1 cellular context compared by ENCODE assay signal in the genomic region with DNA sequence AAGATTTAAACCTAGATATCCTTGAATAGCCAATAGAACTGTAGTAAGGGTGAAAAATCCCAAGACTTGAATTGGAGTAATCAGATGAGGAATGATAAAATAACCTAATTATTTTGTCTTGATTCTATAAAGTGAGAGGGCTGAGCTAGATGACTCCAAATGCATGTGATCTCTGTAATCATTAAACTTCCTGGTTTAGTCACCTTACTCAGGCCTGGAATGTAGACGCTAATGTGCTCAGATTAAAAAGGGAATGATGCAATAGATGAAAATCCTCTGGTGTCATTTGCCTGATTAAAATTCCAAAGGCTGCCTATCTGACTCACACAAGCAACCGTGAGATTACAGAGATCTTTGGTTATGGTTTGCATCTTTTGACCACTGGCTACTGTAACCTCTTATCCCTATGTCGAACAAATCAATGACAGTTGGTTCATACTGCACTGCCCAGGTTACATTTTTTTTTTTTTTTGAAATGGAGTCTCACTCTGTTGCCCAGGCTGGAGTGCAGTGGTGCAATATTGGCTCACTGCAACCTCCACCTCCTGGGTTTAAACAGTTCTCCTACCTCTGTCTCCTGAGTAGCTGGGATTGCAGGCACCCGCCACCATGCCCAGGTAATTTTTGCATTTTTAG.
A peak's percentile ranks its signal among the peaks of the same experiment; 100 is the strongest.
TF ChIP-seq lines count a peak whose summit lies in the region.

No MANE protein-coding gene starts in this region.

TF ChIP-seq in K562, 482 proteins besides CTCF, POLR2A, EP300 and RAD21 (continued from another document and continues in another):
- TF ChIP-seq ZBTB11 (CRISPR knock-in tag; IDR thresholded peaks at IDR 0.05), result no peak; a peak in 1 of 6 replicates
- TF ChIP-seq, protein P1, sequence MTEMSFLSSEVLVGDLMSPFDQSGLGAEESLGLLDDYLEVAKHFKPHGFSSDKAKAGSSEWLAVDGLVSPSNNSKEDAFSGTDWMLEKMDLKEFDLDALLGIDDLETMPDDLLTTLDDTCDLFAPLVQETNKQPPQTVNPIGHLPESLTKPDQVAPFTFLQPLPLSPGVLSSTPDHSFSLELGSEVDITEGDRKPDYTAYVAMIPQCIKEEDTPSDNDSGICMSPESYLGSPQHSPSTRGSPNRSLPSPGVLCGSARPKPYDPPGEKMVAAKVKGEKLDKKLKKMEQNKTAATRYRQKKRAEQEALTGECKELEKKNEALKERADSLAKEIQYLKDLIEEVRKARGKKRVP (CRISPR knock-in tag; IDR thresholded peaks at IDR 0.05), result peak; percentile 99
- TF ChIP-seq BDP1 (IDR thresholded peaks at IDR 0.05; ENCODE audit: insufficient read depth, insufficient read length), result no peak
- peak; percentile 58; the same call in 1 of the 2 replicates for TF ChIP-seq ZNF644 (tag; IDR thresholded peaks at IDR 0.05; ENCODE audit: low read depth)
- TF ChIP-seq TBP (optimal IDR thresholded peaks at IDR 0.05; ENCODE audit: low read depth, low read length), result no peak
- TF ChIP-seq ZNF134 (CRISPR knock-in tag; conservative IDR thresholded peaks at IDR 0.05), result no peak
- TF ChIP-seq TBL1XR1 (IDR thresholded peaks at IDR 0.05; ENCODE audit: low read length in 2 of 2), result peak in 1 of 2 experiments; percentile 56; a peak in 1 of 4 replicates
- peak; percentile 70; the same call in 1 of the 2 replicates for TF ChIP-seq TOE1 (IDR thresholded peaks at IDR 0.05; ENCODE audit: borderline replicate concordance)
- no peak for TF ChIP-seq TOE1 (CRISPR knock-in tag; IDR thresholded peaks at IDR 0.05; ENCODE audit: borderline replicate concordance, low read depth)
- no peak for TF ChIP-seq ILF3 (IDR thresholded peaks at IDR 0.05; ENCODE audit: borderline replicate concordance)
- TF ChIP-seq ZNF280B (CRISPR knock-in tag; IDR thresholded peaks at IDR 0.05), result no peak
- TF ChIP-seq PHTF2 (CRISPR knock-in tag; IDR thresholded peaks at IDR 0.05), result no peak
- TF ChIP-seq DMBX1 (CRISPR knock-in tag; IDR thresholded peaks at IDR 0.05; ENCODE audit: borderline replicate concordance), result peak; percentile 81; the same call in 1 of the 2 replicates
- TF ChIP-seq CREM (IDR thresholded peaks at IDR 0.05; ENCODE audit: low read depth), result peak; percentile 39; the same call in 1 of the 2 replicates
- TF ChIP-seq ZC3H11A (IDR thresholded peaks at IDR 0.05; ENCODE audit: low read depth, low read length), result no peak
- TF ChIP-seq ZNF511 (CRISPR knock-in tag; IDR thresholded peaks at IDR 0.05), result no peak
- TF ChIP-seq, protein P2, sequence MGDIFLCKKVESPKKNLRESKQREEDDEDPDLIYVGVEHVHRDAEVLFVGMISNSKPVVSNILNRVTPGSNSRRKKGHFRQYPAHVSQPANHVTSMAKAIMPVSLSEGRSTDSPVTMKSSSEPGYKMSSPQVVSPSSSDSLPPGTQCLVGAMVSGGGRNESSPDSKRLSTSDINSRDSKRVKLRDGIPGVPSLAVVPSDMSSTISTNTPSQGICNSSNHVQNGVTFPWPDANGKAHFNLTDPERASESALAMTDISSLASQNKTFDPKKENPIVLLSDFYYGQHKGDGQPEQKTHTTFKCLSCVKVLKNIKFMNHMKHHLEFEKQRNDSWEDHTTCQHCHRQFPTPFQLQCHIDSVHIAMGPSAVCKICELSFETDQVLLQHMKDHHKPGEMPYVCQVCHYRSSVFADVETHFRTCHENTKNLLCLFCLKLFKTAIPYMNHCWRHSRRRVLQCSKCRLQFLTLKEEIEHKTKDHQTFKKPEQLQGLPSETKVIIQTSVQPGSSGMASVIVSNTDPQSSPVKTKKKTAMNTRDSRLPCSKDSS (IDR thresholded peaks at IDR 0.05; ENCODE audit: low read depth, partially characterized antibody), result no peak
- TF ChIP-seq TAF9B (IDR thresholded peaks at IDR 0.05; ENCODE audit: partially characterized antibody), result no peak
- no peak for TF ChIP-seq HDGF (IDR thresholded peaks at IDR 0.05)
- no peak for TF ChIP-seq CHD2 (IDR thresholded peaks at IDR 0.05; ENCODE audit: low read depth, low read length)
- TF ChIP-seq, protein P3, sequence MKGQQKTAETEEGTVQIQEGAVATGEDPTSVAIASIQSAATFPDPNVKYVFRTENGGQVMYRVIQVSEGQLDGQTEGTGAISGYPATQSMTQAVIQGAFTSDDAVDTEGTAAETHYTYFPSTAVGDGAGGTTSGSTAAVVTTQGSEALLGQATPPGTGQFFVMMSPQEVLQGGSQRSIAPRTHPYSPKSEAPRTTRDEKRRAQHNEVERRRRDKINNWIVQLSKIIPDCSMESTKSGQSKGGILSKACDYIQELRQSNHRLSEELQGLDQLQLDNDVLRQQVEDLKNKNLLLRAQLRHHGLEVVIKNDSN (CRISPR knock-in tag; IDR thresholded peaks at IDR 0.05), result no peak
- no peak for TF ChIP-seq UBTF (IDR thresholded peaks at IDR 0.05; ENCODE audit: borderline replicate concordance in 1 of 2, low read depth in 2 of 2, low read length in 2 of 2)
- TF ChIP-seq RBM34 (IDR thresholded peaks at IDR 0.05; ENCODE audit: borderline replicate concordance, insufficient read depth, low read length), result no peak
- no peak for TF ChIP-seq ZFP91 (CRISPR knock-in tag; IDR thresholded peaks at IDR 0.05)
- TF ChIP-seq, protein P4, sequence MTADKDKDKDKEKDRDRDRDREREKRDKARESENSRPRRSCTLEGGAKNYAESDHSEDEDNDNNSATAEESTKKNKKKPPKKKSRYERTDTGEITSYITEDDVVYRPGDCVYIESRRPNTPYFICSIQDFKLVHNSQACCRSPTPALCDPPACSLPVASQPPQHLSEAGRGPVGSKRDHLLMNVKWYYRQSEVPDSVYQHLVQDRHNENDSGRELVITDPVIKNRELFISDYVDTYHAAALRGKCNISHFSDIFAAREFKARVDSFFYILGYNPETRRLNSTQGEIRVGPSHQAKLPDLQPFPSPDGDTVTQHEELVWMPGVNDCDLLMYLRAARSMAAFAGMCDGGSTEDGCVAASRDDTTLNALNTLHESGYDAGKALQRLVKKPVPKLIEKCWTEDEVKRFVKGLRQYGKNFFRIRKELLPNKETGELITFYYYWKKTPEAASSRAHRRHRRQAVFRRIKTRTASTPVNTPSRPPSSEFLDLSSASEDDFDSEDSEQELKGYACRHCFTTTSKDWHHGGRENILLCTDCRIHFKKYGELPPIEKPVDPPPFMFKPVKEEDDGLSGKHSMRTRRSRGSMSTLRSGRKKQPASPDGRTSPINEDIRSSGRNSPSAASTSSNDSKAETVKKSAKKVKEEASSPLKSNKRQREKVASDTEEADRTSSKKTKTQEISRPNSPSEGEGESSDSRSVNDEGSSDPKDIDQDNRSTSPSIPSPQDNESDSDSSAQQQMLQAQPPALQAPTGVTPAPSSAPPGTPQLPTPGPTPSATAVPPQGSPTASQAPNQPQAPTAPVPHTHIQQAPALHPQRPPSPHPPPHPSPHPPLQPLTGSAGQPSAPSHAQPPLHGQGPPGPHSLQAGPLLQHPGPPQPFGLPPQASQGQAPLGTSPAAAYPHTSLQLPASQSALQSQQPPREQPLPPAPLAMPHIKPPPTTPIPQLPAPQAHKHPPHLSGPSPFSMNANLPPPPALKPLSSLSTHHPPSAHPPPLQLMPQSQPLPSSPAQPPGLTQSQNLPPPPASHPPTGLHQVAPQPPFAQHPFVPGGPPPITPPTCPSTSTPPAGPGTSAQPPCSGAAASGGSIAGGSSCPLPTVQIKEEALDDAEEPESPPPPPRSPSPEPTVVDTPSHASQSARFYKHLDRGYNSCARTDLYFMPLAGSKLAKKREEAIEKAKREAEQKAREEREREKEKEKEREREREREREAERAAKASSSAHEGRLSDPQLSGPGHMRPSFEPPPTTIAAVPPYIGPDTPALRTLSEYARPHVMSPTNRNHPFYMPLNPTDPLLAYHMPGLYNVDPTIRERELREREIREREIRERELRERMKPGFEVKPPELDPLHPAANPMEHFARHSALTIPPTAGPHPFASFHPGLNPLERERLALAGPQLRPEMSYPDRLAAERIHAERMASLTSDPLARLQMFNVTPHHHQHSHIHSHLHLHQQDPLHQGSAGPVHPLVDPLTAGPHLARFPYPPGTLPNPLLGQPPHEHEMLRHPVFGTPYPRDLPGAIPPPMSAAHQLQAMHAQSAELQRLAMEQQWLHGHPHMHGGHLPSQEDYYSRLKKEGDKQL (CRISPR knock-in tag; IDR thresholded peaks at IDR 0.05; ENCODE audit: borderline replicate concordance), result no peak
- no peak for TF ChIP-seq ZBED1 (IDR thresholded peaks at IDR 0.05)
- no peak for TF ChIP-seq GABPB2 (CRISPR knock-in tag; conservative IDR thresholded peaks at IDR 0.05)
- TF ChIP-seq, protein P5, sequence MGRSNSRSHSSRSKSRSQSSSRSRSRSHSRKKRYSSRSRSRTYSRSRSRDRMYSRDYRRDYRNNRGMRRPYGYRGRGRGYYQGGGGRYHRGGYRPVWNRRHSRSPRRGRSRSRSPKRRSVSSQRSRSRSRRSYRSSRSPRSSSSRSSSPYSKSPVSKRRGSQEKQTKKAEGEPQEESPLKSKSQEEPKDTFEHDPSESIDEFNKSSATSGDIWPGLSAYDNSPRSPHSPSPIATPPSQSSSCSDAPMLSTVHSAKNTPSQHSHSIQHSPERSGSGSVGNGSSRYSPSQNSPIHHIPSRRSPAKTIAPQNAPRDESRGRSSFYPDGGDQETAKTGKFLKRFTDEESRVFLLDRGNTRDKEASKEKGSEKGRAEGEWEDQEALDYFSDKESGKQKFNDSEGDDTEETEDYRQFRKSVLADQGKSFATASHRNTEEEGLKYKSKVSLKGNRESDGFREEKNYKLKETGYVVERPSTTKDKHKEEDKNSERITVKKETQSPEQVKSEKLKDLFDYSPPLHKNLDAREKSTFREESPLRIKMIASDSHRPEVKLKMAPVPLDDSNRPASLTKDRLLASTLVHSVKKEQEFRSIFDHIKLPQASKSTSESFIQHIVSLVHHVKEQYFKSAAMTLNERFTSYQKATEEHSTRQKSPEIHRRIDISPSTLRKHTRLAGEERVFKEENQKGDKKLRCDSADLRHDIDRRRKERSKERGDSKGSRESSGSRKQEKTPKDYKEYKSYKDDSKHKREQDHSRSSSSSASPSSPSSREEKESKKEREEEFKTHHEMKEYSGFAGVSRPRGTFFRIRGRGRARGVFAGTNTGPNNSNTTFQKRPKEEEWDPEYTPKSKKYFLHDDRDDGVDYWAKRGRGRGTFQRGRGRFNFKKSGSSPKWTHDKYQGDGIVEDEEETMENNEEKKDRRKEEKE (IDR thresholded peaks at IDR 0.05; ENCODE audit: borderline replicate concordance in 1 of 2, control insufficient read depth in 1 of 2, low read depth in 2 of 2, low read length in 1 of 2), result no peak
